8 cellular contexts compared by ENCODE assay signal in genomic region chr11:695606-696381, GRCh38. TPM values are rescaled to one million over a fixed set of nuclear protein-coding genes. Genes with fewer than 3 reads are reported as not detected.
A peak's percentile ranks its signal among the peaks of the same experiment; 100 is the strongest.
DNase-seq lines count a peak whose midpoint lies in the region; ATAC-seq and TF ChIP-seq lines count a peak whose summit lies in the region.

Gene TMEM80, plus strand, starts transcription at chr11:695816. Its CDS starts 12 bp downstream, at chr11:695828.

- peak within 1 kb of the TSS; percentile 79 for H3K4me3 ChIP-seq in AG04450 (ENCODE audit: low read depth, low read length)
- peak within 1 kb of the TSS; percentile 75 for H3K4me3 ChIP-seq in choroid plexus epithelial cell (ENCODE audit: low read depth, low read length)
- H3K4me3 ChIP-seq in kidney epithelial cell (ENCODE audit: low read depth, low read length): peak within 1 kb of the TSS; percentile 83

- DNase-seq in AG04450 (ENCODE audit: low read depth, low spot score): peak; percentile 93
- DNase-seq in NCI-H446 treated with DMSO at 0.1 percent for 48 hours (lab: John Stamatoyannopoulos, UW): peak; percentile 92
- peak; percentile 95 for DNase-seq in activated CD4-positive, alpha-beta T cell treated with anti-CD3 and anti-CD28 coated beads for 1 hour
- DNase-seq in choroid plexus epithelial cell (ENCODE audit: low read depth): peak; percentile 99
- DNase-seq in kidney epithelial cell (ENCODE audit: low read depth): no peak
- peak; percentile 98 to 99 for DNase-seq in stimulated activated CD4-positive, alpha-beta T cell treated with anti-CD3 and anti-CD28 coated beads, Interleukin-15, amount 100 ng/mL, for 48 hours (ENCODE audit: low read depth in 2 of 2)

- no peaks in the 10 kb centered on the region for H3K36me3 ChIP-seq in kidney epithelial cell (ENCODE audit: control insufficient read depth, insufficient read depth, low read length)

- H3K9me3 ChIP-seq in AG04450 (ENCODE audit: control insufficient read depth, insufficient read depth, low read length): no peaks in the 10 kb centered on the region; the same call in 1 of the 2 replicates

- CTCF ChIA-PET in AG04450 (lab: Charles Lee): interaction anchor here (1.0 to 5.5 kb wide), 2 partner anchors 27 to 30 kb away, joined by 4 to 23 read pairs; no protein-coding TSS in a partner anchor

- H3K27me3 ChIP-seq in AG04450 (ENCODE audit: control insufficient read depth, insufficient read depth, low read length) (no peaks in the 10 kb centered on the region), kidney epithelial cell (ENCODE audit: control insufficient read depth, insufficient read depth, low read length) (no peaks in the 10 kb centered on the region)

- TF ChIP-seq CTCF in AG04450 (IDR thresholded peaks at IDR 0.05; ENCODE audit: low read depth, low read length) (no peak), choroid plexus epithelial cell (conservative IDR thresholded peaks at IDR 0.05; ENCODE audit: low read depth, low read length) (no peak), kidney epithelial cell (IDR thresholded peaks at IDR 0.05; ENCODE audit: insufficient read depth, low read length, poor library complexity, severe bottlenecking) (no peak)

- ATAC-seq in GM19025 (IDR thresholded peaks at IDR 0.05; ENCODE audit: low read depth, unreplicated experiment): peak; percentile 62
- ATAC-seq in HG03342 (IDR thresholded peaks at IDR 0.05; ENCODE audit: unreplicated experiment): peak; percentile 57

- peak within 1 kb of the TSS; percentile 100 for H3K27ac ChIP-seq in AG04450 (ENCODE audit: low read depth, low read length)

- POLR2A ChIA-PET in AG04450 (lab: Yijun Ruan, JAX): interaction anchor here (1.0 to 2.4 kb wide), 8 partner anchors 11 to 120 kb away, joined by 3 to 11 read pairs (median 10); partner anchors contain the start of genes EPS8L2 and TALDO1

RNA-seq across cellular contexts. Expression of gene TMEM80, which starts in this region (rescaled TPM):
- 16.2 and 18.7 TPM in 2 replicates for polyA plus RNA-seq in AG04450 (2011; rRNA removed)
- polyA minus RNA-seq in AG04450 (2011; rRNA and poly(A)+ RNA removed): 7.8 and 7.9 TPM in 2 replicates
- 22.7 and 28.5 TPM in 2 replicates for total RNA-seq in kidney epithelial cell
